ENCODE assay signal across 8 cellular contexts in genomic region chr1:156020293-156021086, GRCh38. TPM values are rescaled to one million over a fixed set of nuclear protein-coding genes. Genes with fewer than 3 reads are reported as not detected.
A peak's percentile ranks its signal among the peaks of the same experiment; 100 is the strongest.
DNase-seq lines count a peak whose midpoint lies in the region; ATAC-seq and TF ChIP-seq lines count a peak whose summit lies in the region.

Gene SSR2, minus strand, starts transcription at chr1:156020951. Its CDS starts 784 bp downstream, at chr1:156020167.

- peak within 1 kb of the TSS; percentile 86 for H3K4me3 Mint-ChIP-seq in activated CD4-positive, alpha-beta memory T cell treated with anti-CD3 and anti-CD28 coated beads, Interleukin-2, amount 10 ng/mL, durations not matched to agents 7 days and 5 days

- no peak for TF ChIP-seq CTCF in C4-2B (conservative IDR thresholded peaks at IDR 0.05)

- peaks cover 4% of the 10 kb centered on the region for H3K27me3 Mint-ChIP-seq in activated CD4-positive, alpha-beta memory T cell treated with anti-CD3 and anti-CD28 coated beads, Interleukin-2, amount 10 ng/mL, durations not matched to agents 7 days and 5 days

- DNase-seq in NCI-H82 (lab: John Stamatoyannopoulos, UW) = peak; percentile 99
- peak; percentile 91 for DNase-seq in activated CD4-positive, alpha-beta memory T cell treated with anti-CD3 and anti-CD28 coated beads, Interleukin-2, amount 10 ng/mL, durations not matched to agents 7 days and 5 days
- peak; percentile 76 for DNase-seq in effector CD8-positive, alpha-beta T cell (lab: John Stamatoyannopoulos, UW)
- DNase-seq in lung microvascular endothelial cell (ENCODE audit: low read depth in 2 of 2) = peak; percentile 95 to 97
- peak; percentile 72 to 83 (median 77) for DNase-seq in stimulated activated CD4-positive, alpha-beta T cell treated with anti-CD3 and anti-CD28 coated beads, TNF-alpha, amount 100 ng/mL, for 48 hours (ENCODE audit: low read depth in 3 of 3)

- H3K4me1 Mint-ChIP-seq in activated CD4-positive, alpha-beta memory T cell treated with anti-CD3 and anti-CD28 coated beads, Interleukin-2, amount 10 ng/mL, durations not matched to agents 7 days and 5 days = peaks cover 37% of the 10 kb centered on the region

- peak within 1 kb of the TSS; percentile 93 for H3K27ac Mint-ChIP-seq in activated CD4-positive, alpha-beta memory T cell treated with anti-CD3 and anti-CD28 coated beads, Interleukin-2, amount 10 ng/mL, durations not matched to agents 7 days and 5 days

- POLR2A ChIA-PET in activated CD4-positive, alpha-beta memory T cell treated with anti-CD3 and anti-CD28 coated beads, Interleukin-2, amount 10 ng/mL, durations not matched to agents 7 days and 5 days (lab: Charles Lee) = interaction anchor here (0.7 to 3.3 kb wide), 11 partner anchors 10 to 275 kb away, joined by 3 to 19 read pairs (median 6); partner anchors contain the start of genes KHDC4 and SYT11

- H3K9me3 Mint-ChIP-seq in activated CD4-positive, alpha-beta memory T cell treated with anti-CD3 and anti-CD28 coated beads, Interleukin-2, amount 10 ng/mL, durations not matched to agents 7 days and 5 days = no peaks in the 10 kb centered on the region

- peak within 1 kb of the TSS; percentile 81 for H3K27ac ChIP-seq in C4-2B

- ATAC-seq in GM19372 (IDR thresholded peaks at IDR 0.05; ENCODE audit: low read depth, unreplicated experiment) = peak; percentile 97
- peak; percentile 71 for ATAC-seq in HG03571 (IDR thresholded peaks at IDR 0.05; ENCODE audit: unreplicated experiment)

- peaks cover 38% of the 10 kb centered on the region for H3K36me3 Mint-ChIP-seq in activated CD4-positive, alpha-beta memory T cell treated with anti-CD3 and anti-CD28 coated beads, Interleukin-2, amount 10 ng/mL, durations not matched to agents 7 days and 5 days (ENCODE audit: low read depth)

- CTCF ChIA-PET in activated CD4-positive, alpha-beta memory T cell treated with anti-CD3 and anti-CD28 coated beads, Interleukin-2, amount 10 ng/mL, durations not matched to agents 7 days and 5 days (lab: Charles Lee) = interaction anchor here (0.5 to 3.6 kb wide), 8 partner anchors 13 to 197 kb away, joined by 3 to 10 read pairs (median 3); partner anchors contain the start of genes LAMTOR2 and UBQLN4

RNA-seq across cellular contexts. Expression of gene SSR2, which starts in this region (rescaled TPM):
- 100 to 1,000 TPM; 262 to 268 TPM for total RNA-seq in activated CD4-positive, alpha-beta memory T cell treated with anti-CD3 and anti-CD28 coated beads, Interleukin-2, amount 10 ng/mL, durations not matched to agents 7 days and 5 days
- total RNA-seq in lung microvascular endothelial cell = 342 and 396 TPM in 2 replicates

Comparison
In these comparisons a context has a peak if more than half of its experiments do, and no peak if none do; other contexts are left out.
1. Peak in every context shown above with its lines: DNase-seq, ATAC-seq and H3K27ac ChIP-seq.